ENCODE assay signal across 12 cellular contexts in the genomic region with DNA sequence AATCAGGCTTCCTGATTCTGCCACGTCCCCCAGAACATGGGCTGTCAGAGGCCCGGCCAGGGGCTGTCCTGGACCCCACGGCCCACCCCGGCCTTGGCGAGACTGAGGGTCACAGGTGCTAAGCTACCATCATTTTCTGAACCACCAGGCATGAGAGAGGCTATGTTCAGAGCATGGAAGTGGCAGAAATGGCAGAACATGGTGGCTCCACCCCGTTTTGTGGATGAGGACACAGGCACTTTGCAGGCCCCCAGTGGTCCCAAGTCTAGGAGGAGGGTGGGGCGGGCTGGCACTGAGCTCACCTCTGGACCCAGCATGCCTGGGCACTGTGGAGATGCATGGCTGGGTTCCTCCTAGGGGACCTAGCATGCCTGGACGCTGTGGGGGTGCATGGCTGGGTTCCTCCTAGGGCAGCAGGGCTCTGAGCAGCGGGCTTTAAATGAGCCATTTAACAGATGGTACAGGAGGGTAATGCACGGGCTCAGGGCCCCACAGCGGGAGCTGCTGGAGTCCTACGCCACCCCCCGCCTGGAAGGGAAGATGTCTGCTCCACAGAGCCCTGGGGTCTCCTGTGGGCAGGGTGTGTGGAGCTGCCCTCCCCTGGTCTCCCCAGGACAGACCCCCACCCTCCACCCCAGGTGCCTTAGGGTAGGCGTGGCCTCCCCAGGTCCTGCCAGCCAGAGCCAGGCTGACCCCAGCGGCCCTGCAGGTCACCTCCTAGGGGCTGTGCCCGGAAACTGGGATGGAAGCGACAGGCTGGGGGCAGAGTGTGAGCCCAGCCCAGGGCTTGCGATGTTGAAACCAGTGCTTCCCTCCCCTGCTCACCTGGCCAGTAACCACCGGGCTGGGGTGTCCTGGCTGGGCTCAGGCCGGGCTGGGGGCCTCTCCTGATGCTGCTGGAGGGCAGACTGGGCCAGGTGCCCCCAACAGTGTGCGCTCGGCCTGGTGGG. TPM values are rescaled to one million over a fixed set of nuclear protein-coding genes. Genes with fewer than 3 reads are reported as not detected.
DNase-seq lines count a peak whose midpoint lies in the region; ATAC-seq and TF ChIP-seq lines count a peak whose summit lies in the region.
"Had no signal": no experiment of that assay in that cellular context is flagged by ENCODE, and none has a peak within 500 bp of the region (broad histone marks: within the 10 kb centered on the region; RNA-seq: fewer than 3 reads in every experiment).

No MANE protein-coding gene starts in this region.

- H3K4me1 ChIP-seq in RWPE2 (ENCODE audit: insufficient read depth, poor library complexity, severe bottlenecking), result peaks cover 9% of the 10 kb centered on the region
- no peaks in the 10 kb centered on the region for H3K4me1 ChIP-seq in transverse colon

- H3K36me3 ChIP-seq in RWPE2 (ENCODE audit: low read depth) (no peaks in the 10 kb centered on the region), transverse colon (no peaks in the 10 kb centered on the region)

- ATAC-seq in Right ventricle myocardium inferior (peak; percentile 28), left cardiac atrium (no peak), RWPE2 (ENCODE audit: low read depth) (no peak), left lobe of liver (peak; percentile 12), HG02763 (IDR thresholded peaks at IDR 0.05; ENCODE audit: unreplicated experiment) (no peak), GM21619 (IDR thresholded peaks at IDR 0.05; ENCODE audit: unreplicated experiment) (no peak), HG02623 (IDR thresholded peaks at IDR 0.05; ENCODE audit: unreplicated experiment) (no peak)

- H3K27ac ChIP-seq in RWPE2 (ENCODE audit: poor library complexity, severe bottlenecking), result no peak overlapping the region
- peak overlapping the region in 2 of 4 donors; percentile 41 to 50 for H3K27ac ChIP-seq in transverse colon

- DNase-seq in Right ventricle myocardium inferior (ENCODE audit: missing footprints) (no peak), left cardiac atrium (no peak), RWPE2 (ENCODE audit: low spot score) (peak; percentile 65), left lobe of liver (ENCODE audit: low spot score) (peak; percentile 41), transverse colon (peak; percentile 6)
- DNase-seq: NCI-H2081 treated with DMSO at 0.1 percent for 48 hours had no signal

- H3K4me3 ChIP-seq in RWPE2 (ENCODE audit: severe bottlenecking), result no peak overlapping the region
- no peak overlapping the region for H3K4me3 ChIP-seq in transverse colon
- H3K4me3 ChIP-seq: smooth muscle cell had no signal

- TF ChIP-seq EP300 in transverse colon (IDR thresholded peaks at IDR 0.05; ENCODE audit: low read depth), result no peak

- TF ChIP-seq CTCF in RWPE2 (IDR thresholded peaks at IDR 0.05; ENCODE audit: poor library complexity, severe bottlenecking), result no peak
- TF ChIP-seq CTCF in transverse colon (IDR thresholded peaks at IDR 0.05), result no peak

- TF ChIP-seq POLR2A in transverse colon (IDR thresholded peaks at IDR 0.05), result no peak

- H3K27me3 ChIP-seq in RWPE2 (ENCODE audit: insufficient read depth, poor library complexity, severe bottlenecking) (no peaks in the 10 kb centered on the region), transverse colon (no peaks in the 10 kb centered on the region)

- H3K9me3 ChIP-seq in RWPE2 (ENCODE audit: severe bottlenecking) (no peaks in the 10 kb centered on the region), transverse colon (no peaks in the 10 kb centered on the region)

- WGBS in transverse colon (ENCODE audit: low coverage in 1 of 2), 2 donors, result 69% methylated on average over 14 of the region's 22 CpGs; no CpG with 5 or more reads in 1 of the 2 donors

- intact Hi-C loops in Right ventricle myocardium inferior (cut with DNase I), result no loop called here
- intact Hi-C loops in left cardiac atrium (cut with DNase I), result no loop called here
- intact Hi-C loops in transverse colon (cut with DNase I; ENCODE audit: low total_unique reads), result no loop called here

- in situ Hi-C loops in transverse colon (cut with MboI; ENCODE audit: low pct_ligation_motif_present in 1 of 4, low pct_unique_long_range_greater_than_20kb in 1 of 4, low sequenced_read_pairs in 3 of 4), result no loop called here

RNA-seq across cellular contexts. Expression of a gene that starts 6.1 kb away (rescaled TPM):
- total RNA-seq in Right ventricle myocardium inferior, result not detected
- total RNA-seq in left cardiac atrium, result not detected
- total RNA-seq in left lobe of liver, result 0.03 TPM
- total RNA-seq in transverse colon, result not detected
- total RNA-seq: B cell, epithelial cell of proximal tubule, smooth muscle cell had no signal

Comparison
In these comparisons a context has a peak if more than half of its experiments do, and no peak if none do; other contexts are left out.
1. ATAC-seq: peak in Right ventricle myocardium inferior (single experiment) and left lobe of liver (single experiment); none in left cardiac atrium (0 of 2), RWPE2 (single experiment), HG02763 (single experiment), GM21619 (single experiment) and HG02623 (single experiment).
2. DNase-seq: peak in RWPE2 (single experiment), left lobe of liver (single experiment) and transverse colon (single experiment); none in Right ventricle myocardium inferior (single experiment) and left cardiac atrium (single experiment).